Comparison of ENCODE assay signal across 23 cellular contexts in the genomic region with DNA sequence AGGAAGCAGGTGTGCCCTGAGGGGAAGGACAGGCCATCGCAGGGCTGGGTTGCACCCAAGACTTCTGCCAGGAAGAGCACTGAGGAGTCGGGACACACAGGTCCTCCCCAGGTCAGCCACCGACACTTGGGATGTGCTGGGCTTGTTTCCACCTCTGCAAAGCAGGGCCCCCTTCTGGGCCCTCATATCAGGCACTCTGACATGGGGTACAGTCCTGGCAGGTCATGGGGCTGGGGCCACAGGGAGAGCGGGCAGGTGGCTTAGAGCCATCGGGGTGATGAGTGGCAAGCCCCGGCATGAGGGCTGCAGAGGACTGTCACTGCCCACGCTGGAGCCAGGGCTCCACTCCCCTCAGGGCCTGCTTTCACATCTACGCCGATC. TPM values are rescaled to one million over a fixed set of nuclear protein-coding genes. Genes with fewer than 3 reads are reported as not detected.
DNase-seq lines count a peak whose midpoint lies in the region; ATAC-seq, FAIRE-seq and TF ChIP-seq lines count a peak whose summit lies in the region.
"Had no signal": no experiment of that assay in that cellular context is flagged by ENCODE, and none has a peak within 500 bp of the region (broad histone marks: within the 10 kb centered on the region; RNA-seq: fewer than 3 reads in every experiment).

No MANE protein-coding gene starts in this region.

- H4K20me1 ChIP-seq in H9 (ENCODE audit: control insufficient read depth, insufficient read depth, insufficient read length) (no peaks in the 10 kb centered on the region), H1 (replicated peaks in 1 of 2; ENCODE audit: control insufficient read depth in 1 of 2, insufficient read depth in 2 of 2, low read length in 2 of 2) (no peaks in the 10 kb centered on the region)

- intact Hi-C loops in posterior vena cava (cut with DNase I): no loop called here
- intact Hi-C loops in activated T-helper 1 cell treated with anti-CD3 and anti-CD28 coated beads, Interleukin-12 subunit alpha, Interleukin-12 subunit beta, Interleukin-2, Interleukin-4 antibody, amounts not matched to agents 30 ng/mL and 10 ng/mL and 1 ng/mL, durations not matched to agents 14 hours and 24 hours and 36 hours (cut with micrococcal nuclease): no loop called here

- CTCF ChIA-PET in H1 (lab: Charles Lee; ENCODE audit: partially characterized antibody): interaction anchor here (1.6 to 10.6 kb wide), 7 partner anchors 15 to 205 kb away, joined by 3 to 201 read pairs (median 68); a partner anchor contains a TSS

- no CpG with 5 or more reads among the region's 9 CpGs for WGBS in H9 (ENCODE audit: extremely low coverage, insufficient read length, low lambda C conversion rate)
- 89% methylated on average over 6 of the region's 9 CpGs; no CpG with 5 or more reads in 1 of the 2 experiments for WGBS in H1 (ENCODE audit: extremely low coverage in 1 of 2, insufficient coverage in 1 of 2, insufficient read length in 1 of 2, insufficient replicate concordance in 2 of 2, low coverage in 1 of 2, low lambda C conversion rate in 2 of 2, missing lambda C conversion rate in 1 of 2), 2 experiments

- no peak for DNase-seq in activated naive CD8-positive, alpha-beta T cell treated with anti-CD3 and anti-CD28 coated beads for 36 hours
- DNase-seq in activated naive CD8-positive, alpha-beta T cell treated with anti-CD3 and anti-CD28 coated beads, Interleukin-2, amount 50 U/mL, for 24 hours: no peak
- DNase-seq in H9 (no peak), H1 (ENCODE audit: low read depth in 1 of 2, low spot score in 2 of 2) (no peak), posterior vena cava (ENCODE audit: low spot score) (peak; percentile 76), NCI-H524 (lab: John Stamatoyannopoulos, UW) (no peak), NCI-H2171 (lab: John Stamatoyannopoulos, UW) (no peak)
- DNase-seq in activated T-helper 1 cell treated with anti-CD3 and anti-CD28 coated beads, Interleukin-12 subunit alpha, Interleukin-12 subunit beta, Interleukin-2, Interleukin-4 antibody, amounts not matched to agents 30 ng/mL and 10 ng/mL and 1 ng/mL, durations not matched to agents 14 hours and 24 hours and 36 hours (ENCODE audit: low spot score): no peak
- DNase-seq: activated CD4-positive, alpha-beta T cell treated with anti-CD3 and anti-CD28 coated beads, Interleukin-2, amount 10 ng/mL, durations not matched to agents 24 days and 14 days; activated naive CD4-positive, alpha-beta T cell treated with Interleukin-2 at 50 U/mL for 16 hours; activated T-cell treated with anti-CD3 and anti-CD28 coated beads, Interleukin-2, amount 50 U/mL, for 48 hours; anterior cingulate cortex; C1 segment of cervical spinal cord; head of caudate nucleus; IMR-90; naive B cell; NCI-H524 treated with DMSO at 0.1 percent for 48 hours; stimulated activated CD4-positive, alpha-beta T cell treated with anti-CD3 and anti-CD28 coated beads, Interleukin-2, amount 100 ng/mL, for 24 hours had no signal

- H2BK12ac ChIP-seq in H9 (ENCODE audit: insufficient read length, low read depth, low read length): no peak overlapping the region
- H2BK12ac ChIP-seq in H1 (ENCODE audit: low read depth, low read length): no peak overlapping the region

- no peak for ATAC-seq in activated naive CD8-positive, alpha-beta T cell treated with anti-CD3 and anti-CD28 coated beads, Interleukin-2, amount 50 U/mL, for 24 hours

- FAIRE-seq in H1 (lab: Jason Lieb, UNC): no peak
- FAIRE-seq: GM19239 had no signal

- no peak overlapping the region for H3K4me2 ChIP-seq in H9 (ENCODE audit: insufficient read depth, insufficient read length, low read length)
- no peak overlapping the region for H3K4me2 ChIP-seq in H1 (ENCODE audit: insufficient read depth in 1 of 2, low read depth in 2 of 2, low read length in 2 of 2)
- H3K4me2 ChIP-seq: smooth muscle cell had no signal

- no peaks in the 10 kb centered on the region for H3K9me3 Mint-ChIP-seq in activated naive CD8-positive, alpha-beta T cell treated with anti-CD3 and anti-CD28 coated beads for 36 hours
- H3K9me3 Mint-ChIP-seq in activated naive CD8-positive, alpha-beta T cell treated with anti-CD3 and anti-CD28 coated beads, Interleukin-2, amount 50 U/mL, for 24 hours: no peaks in the 10 kb centered on the region
- no peaks in the 10 kb centered on the region; a peak in 1 of 5 replicates for H3K9me3 Mint-ChIP-seq in H9
- H3K9me3 Mint-ChIP-seq in activated T-helper 1 cell treated with anti-CD3 and anti-CD28 coated beads, Interleukin-12 subunit alpha, Interleukin-12 subunit beta, Interleukin-2, Interleukin-4 antibody, amounts not matched to agents 30 ng/mL and 10 ng/mL and 1 ng/mL, durations not matched to agents 14 hours and 24 hours and 36 hours: no peaks in the 10 kb centered on the region
- H3K9me3 Mint-ChIP-seq: activated CD4-positive, alpha-beta T cell treated with anti-CD3 and anti-CD28 coated beads, Interleukin-2, amount 10 ng/mL, durations not matched to agents 24 days and 14 days; naive B cell had no signal

- no peaks in the 10 kb centered on the region; the same call in 1 of the 2 replicates for H3K27me3 ChIP-seq in H9 (ENCODE audit: insufficient read depth, low read length)
- peaks cover 0 to 6% (median 3%) of the 10 kb centered on the region in 4 experiments; a peak in 5 of 7 replicates for H3K27me3 ChIP-seq in H1 (replicated peaks in 1 of 4; ENCODE audit: control insufficient read depth in 3 of 4, extremely low read depth in 1 of 4, insufficient read depth in 3 of 4, low read length in 3 of 4)

- no peak overlapping the region for H3K4ac ChIP-seq in H9 (ENCODE audit: low read depth, low read length)
- no peak overlapping the region for H3K4ac ChIP-seq in H1 (replicated peaks; ENCODE audit: insufficient read length, low read depth, low read length)

- H3K23me2 ChIP-seq in H9 (ENCODE audit: insufficient read length, low read depth, low read length, poor library complexity, severe bottlenecking) (peaks cover 3% of the 10 kb centered on the region), H1 (ENCODE audit: low read depth, low read length) (peaks cover 5% of the 10 kb centered on the region; the same call in 1 of the 2 replicates)

- no peak overlapping the region for H2AFZ ChIP-seq in H9 (ENCODE audit: low read length)
- H2AFZ ChIP-seq in H1 (ENCODE audit: low read length): no peak overlapping the region

- no peak overlapping the region for H4K8ac ChIP-seq in H9 (replicated peaks; ENCODE audit: insufficient read length, low read depth, low read length)
- H4K8ac ChIP-seq in H1 (ENCODE audit: extremely low read depth, insufficient read depth, low read length): no peak overlapping the region

- H3K79me1 ChIP-seq in H9 (ENCODE audit: insufficient read depth, low read depth, low read length, poor library complexity, severe bottlenecking): no peaks in the 10 kb centered on the region
- no peaks in the 10 kb centered on the region for H3K79me1 ChIP-seq in H1 (ENCODE audit: low read depth, low read length)

- TF ChIP-seq POLR2A in H1 (IDR thresholded peaks at IDR 0.05; ENCODE audit: control extremely low read depth in 1 of 2, low read depth in 2 of 2, low read length in 2 of 2): no peak

- H3K4me1 Mint-ChIP-seq in activated naive CD8-positive, alpha-beta T cell treated with anti-CD3 and anti-CD28 coated beads for 36 hours: peaks cover 6% of the 10 kb centered on the region
- peaks cover 7% of the 10 kb centered on the region for H3K4me1 Mint-ChIP-seq in activated naive CD8-positive, alpha-beta T cell treated with anti-CD3 and anti-CD28 coated beads, Interleukin-2, amount 50 U/mL, for 24 hours
- H3K4me1 Mint-ChIP-seq in H9: peaks cover 16 to 23% of the 10 kb centered on the region in 2 experiments
- H3K4me1 Mint-ChIP-seq in activated T-helper 1 cell treated with anti-CD3 and anti-CD28 coated beads, Interleukin-12 subunit alpha, Interleukin-12 subunit beta, Interleukin-2, Interleukin-4 antibody, amounts not matched to agents 30 ng/mL and 10 ng/mL and 1 ng/mL, durations not matched to agents 14 hours and 24 hours and 36 hours (ENCODE audit: low read depth): no peaks in the 10 kb centered on the region

- no peaks in the 10 kb centered on the region; the same call in 1 of the 2 replicates for H3K4me1 ChIP-seq in H9 (ENCODE audit: insufficient read depth, low read length)
- H3K4me1 ChIP-seq in H1 (replicated peaks in 1 of 4; ENCODE audit: control insufficient read depth in 3 of 4, insufficient read depth in 4 of 4, low read length in 3 of 4): peaks cover 0 to 32% (median 15%) of the 10 kb centered on the region in 4 experiments; a peak in 6 of 7 replicates

- H2AK5ac ChIP-seq in H9 (ENCODE audit: insufficient read length, low read length): no peak overlapping the region
- no peak overlapping the region; the same call in 1 of the 2 replicates for H2AK5ac ChIP-seq in H1 (ENCODE audit: low read depth, low read length)

- no peak overlapping the region for H3K9ac ChIP-seq in H9 (ENCODE audit: extremely low read depth, insufficient read length, low read length)
- no peak overlapping the region for H3K9ac ChIP-seq in H1 (replicated peaks in 1 of 4; ENCODE audit: extremely low read depth in 1 of 4, low read depth in 3 of 4, low read length in 3 of 4)

- H2BK120ac ChIP-seq in H9 (ENCODE audit: low read depth, low read length, poor library complexity, severe bottlenecking): no peak overlapping the region
- H2BK120ac ChIP-seq in H1 (replicated peaks; ENCODE audit: low read depth, low read length): no peak overlapping the region

- H3K9me3 ChIP-seq in H9 (ENCODE audit: control insufficient read depth, low read depth, low read length): no peaks in the 10 kb centered on the region
- no peaks in the 10 kb centered on the region for H3K9me3 ChIP-seq in H1 (ENCODE audit: insufficient read depth in 2 of 2, low read depth in 1 of 2, low read length in 1 of 2)
- H3K9me3 ChIP-seq: suprapubic skin had no signal

- H3K27me3 Mint-ChIP-seq in activated naive CD8-positive, alpha-beta T cell treated with anti-CD3 and anti-CD28 coated beads for 36 hours: no peaks in the 10 kb centered on the region
- peaks cover 2% of the 10 kb centered on the region for H3K27me3 Mint-ChIP-seq in activated naive CD8-positive, alpha-beta T cell treated with anti-CD3 and anti-CD28 coated beads, Interleukin-2, amount 50 U/mL, for 24 hours
- peaks cover 15% of the 10 kb centered on the region for H3K27me3 Mint-ChIP-seq in H9 (ENCODE audit: low read depth)
- peaks cover 3% of the 10 kb centered on the region for H3K27me3 Mint-ChIP-seq in activated T-helper 1 cell treated with anti-CD3 and anti-CD28 coated beads, Interleukin-12 subunit alpha, Interleukin-12 subunit beta, Interleukin-2, Interleukin-4 antibody, amounts not matched to agents 30 ng/mL and 10 ng/mL and 1 ng/mL, durations not matched to agents 14 hours and 24 hours and 36 hours (ENCODE audit: insufficient read depth)

- H2BK15ac ChIP-seq in H9 (ENCODE audit: low read depth, low read length) (no peak overlapping the region), H1 (ENCODE audit: low read length) (peak overlapping the region; percentile 81)

- H3K27ac Mint-ChIP-seq in activated naive CD8-positive, alpha-beta T cell treated with anti-CD3 and anti-CD28 coated beads for 36 hours: peak overlapping the region; percentile 51
- H3K27ac Mint-ChIP-seq in activated naive CD8-positive, alpha-beta T cell treated with anti-CD3 and anti-CD28 coated beads, Interleukin-2, amount 50 U/mL, for 24 hours: no peak overlapping the region
- H3K27ac Mint-ChIP-seq in H9: peak overlapping the region in 2 of 3 experiments; percentile 61 to 66; a peak in 4 of 7 replicates
- H3K27ac Mint-ChIP-seq in activated T-helper 1 cell treated with anti-CD3 and anti-CD28 coated beads, Interleukin-12 subunit alpha, Interleukin-12 subunit beta, Interleukin-2, Interleukin-4 antibody, amounts not matched to agents 30 ng/mL and 10 ng/mL and 1 ng/mL, durations not matched to agents 14 hours and 24 hours and 36 hours: no peak overlapping the region
- H3K27ac Mint-ChIP-seq: activated CD4-positive, alpha-beta T cell treated with anti-CD3 and anti-CD28 coated beads, Interleukin-2, amount 10 ng/mL, durations not matched to agents 24 days and 14 days had no signal

- H2BK5ac ChIP-seq in H9 (ENCODE audit: insufficient read length, low read length): no peak overlapping the region
- no peak overlapping the region; the same call in 1 of the 2 replicates for H2BK5ac ChIP-seq in H1 (ENCODE audit: low read depth, low read length)

- no peak for TF ChIP-seq RAD21 in H1 (IDR thresholded peaks at IDR 0.05 in 1 of 2, conservative IDR thresholded peaks at IDR 0.05 in 1 of 2; ENCODE audit: low read depth in 2 of 2, low read length in 2 of 2)

- no peak overlapping the region for H3T11ph ChIP-seq in H9 (ENCODE audit: low read length)

- TF ChIP-seq EP300 in H1 (IDR thresholded peaks at IDR 0.05; ENCODE audit: borderline replicate concordance in 1 of 2, low read depth in 2 of 2, low read length in 2 of 2): no peak

- H3K56ac ChIP-seq in H9 (ENCODE audit: insufficient read length, low read depth, low read length) (no peak overlapping the region), H1 (replicated peaks; ENCODE audit: insufficient read length, low read depth, low read length) (no peak overlapping the region)

- no peak overlapping the region for H3K4me3 Mint-ChIP-seq in activated naive CD8-positive, alpha-beta T cell treated with anti-CD3 and anti-CD28 coated beads for 36 hours
- H3K4me3 Mint-ChIP-seq in activated naive CD8-positive, alpha-beta T cell treated with anti-CD3 and anti-CD28 coated beads, Interleukin-2, amount 50 U/mL, for 24 hours: no peak overlapping the region
- no peak overlapping the region for H3K4me3 Mint-ChIP-seq in H9
- H3K4me3 Mint-ChIP-seq in activated T-helper 1 cell treated with anti-CD3 and anti-CD28 coated beads, Interleukin-12 subunit alpha, Interleukin-12 subunit beta, Interleukin-2, Interleukin-4 antibody, amounts not matched to agents 30 ng/mL and 10 ng/mL and 1 ng/mL, durations not matched to agents 14 hours and 24 hours and 36 hours: no peak overlapping the region
- H3K4me3 Mint-ChIP-seq: activated CD4-positive, alpha-beta T cell treated with anti-CD3 and anti-CD28 coated beads, Interleukin-2, amount 10 ng/mL, durations not matched to agents 24 days and 14 days; naive B cell had no signal

- H2BK20ac ChIP-seq in H9 (ENCODE audit: low read depth, low read length, poor library complexity, severe bottlenecking) (no peak overlapping the region), H1 (ENCODE audit: low read length) (peak overlapping the region; percentile 13; the same call in 1 of the 2 replicates)

- no peak for TF ChIP-seq CTCF in H9 (conservative IDR thresholded peaks at IDR 0.05)
- TF ChIP-seq CTCF in H1 (IDR thresholded peaks at IDR 0.05; ENCODE audit: control extremely low read depth in 1 of 3, insufficient read depth in 1 of 3, low read depth in 1 of 3, low read length in 3 of 3): no peak

- H3K79me2 ChIP-seq in H9 (ENCODE audit: insufficient read depth, low read length) (no peaks in the 10 kb centered on the region), H1 (ENCODE audit: control insufficient read depth in 1 of 2, insufficient read depth in 2 of 2, low read length in 2 of 2) (no peaks in the 10 kb centered on the region)

- peaks cover 6 to 12% (median 8%) of the 10 kb centered on the region in 4 experiments; a peak in 7 of 8 replicates for H3K36me3 ChIP-seq in H1 (ENCODE audit: control insufficient read depth in 2 of 4, insufficient read depth in 4 of 4, low read length in 3 of 4)

- H4K5ac ChIP-seq in H9 (ENCODE audit: insufficient read length, low read depth, low read length): no peak overlapping the region
- H4K5ac ChIP-seq in H1 (ENCODE audit: insufficient read length, low read depth, low read length): no peak overlapping the region

- no peak overlapping the region for H3K4me3 ChIP-seq in H1 (ENCODE audit: extremely low read depth in 1 of 4, insufficient read depth in 2 of 4, low read depth in 3 of 4, low read length in 4 of 4)
- H3K4me3 ChIP-seq: SK-N-MC, smooth muscle cell, suprapubic skin had no signal

- no peak overlapping the region for H4K91ac ChIP-seq in H9 (ENCODE audit: insufficient read length, low read depth, low read length)
- peak overlapping the region; percentile 44 for H4K91ac ChIP-seq in H1 (replicated peaks; ENCODE audit: insufficient read length, low read length)

- no peaks in the 10 kb centered on the region for H3K36me3 Mint-ChIP-seq in activated naive CD8-positive, alpha-beta T cell treated with anti-CD3 and anti-CD28 coated beads for 36 hours
- peaks cover 2% of the 10 kb centered on the region for H3K36me3 Mint-ChIP-seq in activated naive CD8-positive, alpha-beta T cell treated with anti-CD3 and anti-CD28 coated beads, Interleukin-2, amount 50 U/mL, for 24 hours (ENCODE audit: low read depth)
- peaks cover 3 to 10% (median 10%) of the 10 kb centered on the region in 3 experiments; a peak in 6 of 7 replicates for H3K36me3 Mint-ChIP-seq in H9 (ENCODE audit: insufficient read depth in 1 of 3, low read depth in 3 of 3)
- H3K36me3 Mint-ChIP-seq in activated T-helper 1 cell treated with anti-CD3 and anti-CD28 coated beads, Interleukin-12 subunit alpha, Interleukin-12 subunit beta, Interleukin-2, Interleukin-4 antibody, amounts not matched to agents 30 ng/mL and 10 ng/mL and 1 ng/mL, durations not matched to agents 14 hours and 24 hours and 36 hours (ENCODE audit: low read depth): no peaks in the 10 kb centered on the region
- H3K36me3 Mint-ChIP-seq: naive B cell had no signal

- H3K14ac ChIP-seq in H9 (ENCODE audit: insufficient read depth, low read length): no peak overlapping the region
- H3K14ac ChIP-seq in H1 (ENCODE audit: insufficient read length): no peak overlapping the region

- no peak overlapping the region for H3K18ac ChIP-seq in H9 (ENCODE audit: insufficient read length, low read depth, low read length)
- peak overlapping the region; percentile 62; the same call in 1 of the 2 replicates for H3K18ac ChIP-seq in H1 (ENCODE audit: extremely low read depth, low read length)

- no peak overlapping the region for H3K27ac ChIP-seq in H9 (ENCODE audit: insufficient read length, low read depth, low read length)
- no peak overlapping the region for H3K27ac ChIP-seq in H1 (ENCODE audit: low read depth, low read length)
- H3K27ac ChIP-seq: SK-N-MC, suprapubic skin had no signal

- POLR2A ChIA-PET in H1 (lab: Charles Lee; ENCODE audit: partially characterized antibody): interaction anchor here (0.6 to 0.7 kb wide), 2 partner anchors 180 to 584 kb away, joined by 3 read pairs; no protein-coding TSS in a partner anchor

- H3K23ac ChIP-seq in H9 (ENCODE audit: insufficient read length, low read depth, low read length) (no peak overlapping the region), H1 (ENCODE audit: insufficient read length) (no peak overlapping the region)

RNA-seq across cellular contexts. Expression of a gene that starts 7.9 kb away (rescaled TPM):
- 10 to 100 TPM; 45.1 to 45.2 TPM for total RNA-seq in activated naive CD8-positive, alpha-beta T cell treated with anti-CD3 and anti-CD28 coated beads for 36 hours
- total RNA-seq in H9 (2021) (3.5 and 3.9 TPM in 2 replicates), posterior vena cava (1 to 10 TPM; 1.9 to 2.6 TPM)
- total RNA-seq in H1 (2021; fragmentation: NEBNext Ultra II Directional; extraction: Animal tissue kit (Norgen Biotek cat#: 25700)): 7.1 and 7.2 TPM in 2 replicates
- polyA plus RNA-seq in H1 (2011; rRNA removed): 20.3 and 22.1 TPM in 2 replicates
- 12.9 TPM for polyA plus RNA-seq in H1 (2011; cell fraction: cytosol; rRNA removed)
- polyA plus RNA-seq in H1 (2011; cell fraction: nucleus; rRNA removed): 23.1 TPM
- 6.9 to 12.0 TPM (median 8.8 TPM) in 4 replicates for polyA plus RNA-seq in H1 (2012, experiment 1 of 2)
- 6.4 TPM for polyA plus RNA-seq in H1 (2012, experiment 2 of 2)
- 5.4 TPM for polyA plus RNA-seq in H1 (2013, experiment 1 of 2)
- 5.4 TPM for polyA plus RNA-seq in H1 (2013, experiment 2 of 2)
- polyA minus RNA-seq in H1 (2011; rRNA and poly(A)+ RNA removed): 14.0 and 14.6 TPM in 2 replicates
- 10.5 TPM for polyA minus RNA-seq in H1 (2011; cell fraction: cytosol; rRNA and poly(A)+ RNA removed)
- 11.1 TPM for polyA minus RNA-seq in H1 (2011; cell fraction: nucleus; rRNA and poly(A)+ RNA removed)
- 27.3 and 27.7 TPM in 2 replicates for total RNA-seq in activated T-helper 1 cell treated with anti-CD3 and anti-CD28 coated beads, Interleukin-12 subunit alpha, Interleukin-12 subunit beta, Interleukin-2, Interleukin-4 antibody, amounts not matched to agents 30 ng/mL and 10 ng/mL and 1 ng/mL, durations not matched to agents 14 hours and 24 hours and 36 hours
- total RNA-seq: epithelial cell of proximal tubule had no signal

Comparison
In these comparisons a context has a peak if more than half of its experiments do, and no peak if none do; other contexts are left out.
1. H3K27ac Mint-ChIP-seq: peak in activated naive CD8-positive, alpha-beta T cell treated with anti-CD3 and anti-CD28 coated beads for 36 hours (single experiment) and H9 (2 of 3); none in activated naive CD8-positive, alpha-beta T cell treated with anti-CD3 and anti-CD28 coated beads, Interleukin-2, amount 50 U/mL, for 24 hours (single experiment) and activated T-helper 1 cell treated with anti-CD3 and anti-CD28 coated beads, Interleukin-12 subunit alpha, Interleukin-12 subunit beta, Interleukin-2, Interleukin-4 antibody, amounts not matched to agents 30 ng/mL and 10 ng/mL and 1 ng/mL, durations not matched to agents 14 hours and 24 hours and 36 hours (single experiment).